ENCODE assay signal across 1 cellular context in the genomic region with DNA sequence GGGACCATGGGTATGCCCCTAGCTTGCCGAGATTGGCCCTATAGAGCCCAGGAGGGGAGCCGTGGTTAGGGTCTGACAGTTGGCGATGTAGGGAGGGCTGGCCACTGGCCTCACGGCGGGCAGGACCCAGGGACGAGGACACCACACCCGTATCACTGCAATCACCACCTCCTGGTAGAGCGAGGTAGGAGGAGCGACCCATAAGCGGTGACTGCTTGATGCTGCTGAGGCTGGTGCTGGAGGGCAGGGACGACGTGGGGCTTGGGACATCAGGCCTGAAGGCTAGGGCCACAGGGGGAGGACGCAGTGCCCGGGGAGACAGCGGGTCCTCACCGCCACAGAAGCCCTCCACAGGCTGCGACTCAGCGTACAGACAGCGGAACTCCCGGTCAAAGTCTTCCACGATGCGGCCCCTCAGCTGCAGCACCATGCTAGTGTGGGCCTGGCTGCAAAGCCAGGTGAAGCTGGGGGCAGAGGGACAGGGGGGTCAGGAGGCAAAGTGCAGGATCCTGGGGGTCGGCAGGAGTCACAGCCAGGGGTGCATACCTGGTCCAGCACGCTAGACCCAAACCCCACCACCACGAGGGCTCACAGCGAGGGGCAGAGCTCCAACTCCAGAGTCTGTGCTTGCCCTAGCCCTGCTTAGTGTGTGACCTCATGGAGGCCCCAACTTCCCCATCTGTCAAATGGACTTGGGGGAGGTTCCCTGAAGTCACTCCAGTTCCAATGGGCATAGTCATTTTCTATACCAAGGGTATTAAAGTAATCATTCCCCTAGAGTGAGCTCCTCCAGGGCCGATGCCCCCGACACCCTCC.
TF ChIP-seq lines count a peak whose summit lies in the region.

No MANE protein-coding gene starts in this region.

TF ChIP-seq in HepG2, 621 proteins besides CTCF, POLR2A, EP300 and RAD21 (continued from another document and continues in another):
- TF ChIP-seq, protein P1, sequence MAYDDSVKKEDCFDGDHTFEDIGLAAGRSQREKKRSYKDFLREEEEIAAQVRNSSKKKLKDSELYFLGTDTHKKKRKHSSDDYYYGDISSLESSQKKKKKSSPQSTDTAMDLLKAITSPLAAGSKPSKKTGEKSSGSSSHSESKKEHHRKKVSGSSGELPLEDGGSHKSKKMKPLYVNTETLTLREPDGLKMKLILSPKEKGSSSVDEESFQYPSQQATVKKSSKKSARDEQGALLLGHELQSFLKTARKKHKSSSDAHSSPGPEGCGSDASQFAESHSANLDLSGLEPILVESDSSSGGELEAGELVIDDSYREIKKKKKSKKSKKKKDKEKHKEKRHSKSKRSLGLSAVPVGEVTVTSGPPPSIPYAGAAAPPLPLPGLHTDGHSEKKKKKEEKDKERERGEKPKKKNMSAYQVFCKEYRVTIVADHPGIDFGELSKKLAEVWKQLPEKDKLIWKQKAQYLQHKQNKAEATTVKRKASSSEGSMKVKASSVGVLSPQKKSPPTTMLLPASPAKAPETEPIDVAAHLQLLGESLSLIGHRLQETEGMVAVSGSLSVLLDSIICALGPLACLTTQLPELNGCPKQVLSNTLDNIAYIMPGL (CRISPR knock-in tag; IDR thresholded peaks at IDR 0.05; ENCODE audit: borderline replicate concordance in 1 of 2, low read depth in 1 of 2): 0 out of 4 replicates have a peak, but pooled peaks of 1 of the 2 experiments have one; percentile 24
- TF ChIP-seq, protein P2, sequence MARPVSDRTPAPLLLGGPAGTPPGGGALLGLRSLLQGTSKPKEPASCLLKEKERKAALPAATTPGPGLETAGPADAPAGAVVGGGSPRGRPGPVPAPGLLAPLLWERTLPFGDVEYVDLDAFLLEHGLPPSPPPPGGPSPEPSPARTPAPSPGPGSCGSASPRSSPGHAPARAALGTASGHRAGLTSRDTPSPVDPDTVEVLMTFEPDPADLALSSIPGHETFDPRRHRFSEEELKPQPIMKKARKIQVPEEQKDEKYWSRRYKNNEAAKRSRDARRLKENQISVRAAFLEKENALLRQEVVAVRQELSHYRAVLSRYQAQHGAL (CRISPR knock-in tag; IDR thresholded peaks at IDR 0.05; ENCODE audit: not compliant biosample characterization): no peak
- TF ChIP-seq, protein P3, sequence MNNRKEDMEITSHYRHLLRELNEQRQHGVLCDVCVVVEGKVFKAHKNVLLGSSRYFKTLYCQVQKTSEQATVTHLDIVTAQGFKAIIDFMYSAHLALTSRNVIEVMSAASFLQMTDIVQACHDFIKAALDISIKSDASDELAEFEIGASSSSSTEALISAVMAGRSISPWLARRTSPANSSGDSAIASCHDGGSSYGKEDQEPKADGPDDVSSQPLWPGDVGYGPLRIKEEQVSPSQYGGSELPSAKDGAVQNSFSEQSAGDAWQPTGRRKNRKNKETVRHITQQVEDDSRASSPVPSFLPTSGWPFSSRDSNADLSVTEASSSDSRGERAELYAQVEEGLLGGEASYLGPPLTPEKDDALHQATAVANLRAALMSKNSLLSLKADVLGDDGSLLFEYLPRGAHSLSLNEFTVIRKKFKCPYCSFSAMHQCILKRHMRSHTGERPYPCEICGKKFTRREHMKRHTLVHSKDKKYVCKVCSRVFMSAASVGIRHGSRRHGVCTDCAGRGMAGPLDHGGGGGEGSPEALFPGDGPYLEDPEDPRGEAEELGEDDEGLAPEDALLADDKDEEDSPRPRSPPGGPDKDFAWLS (CRISPR knock-in tag; IDR thresholded peaks at IDR 0.05; ENCODE audit: borderline replicate concordance): no peak
- TF ChIP-seq ESRRA (CRISPR knock-in tag; IDR thresholded peaks at IDR 0.05; ENCODE audit: low read depth) (peak; percentile 62; the same call in 1 of the 2 replicates), RELA (CRISPR knock-in tag; IDR thresholded peaks at IDR 0.05) (peak; percentile 23; the same call in 1 of the 2 replicates), NFIB (CRISPR knock-in tag; IDR thresholded peaks at IDR 0.05; ENCODE audit: borderline replicate concordance) (no peak), ZFP37 (CRISPR knock-in tag; IDR thresholded peaks at IDR 0.05; ENCODE audit: borderline replicate concordance) (no peak), CEBPB (IDR thresholded peaks at IDR 0.05; ENCODE audit: borderline replicate concordance, low read depth, low read length) (no peak), ZNF549 (CRISPR knock-in tag; IDR thresholded peaks at IDR 0.05) (no peak), FOXJ3 (CRISPR knock-in tag; IDR thresholded peaks at IDR 0.05; ENCODE audit: borderline replicate concordance) (no peak), RFX1 (IDR thresholded peaks at IDR 0.05) (no peak), ZFP41 (CRISPR knock-in tag; IDR thresholded peaks at IDR 0.05; ENCODE audit: borderline replicate concordance) (no peak), SAP130 (CRISPR knock-in tag; IDR thresholded peaks at IDR 0.05; ENCODE audit: low read depth) (peak; percentile 29; the same call in 1 of the 2 replicates), REL (CRISPR knock-in tag; conservative IDR thresholded peaks at IDR 0.05) (no peak), ZNF567 (CRISPR knock-in tag; IDR thresholded peaks at IDR 0.05; ENCODE audit: borderline replicate concordance) (no peak), FOXK1 (CRISPR knock-in tag; IDR thresholded peaks at IDR 0.05; ENCODE audit: borderline replicate concordance, low read depth) (no peak), HES4 (CRISPR knock-in tag; IDR thresholded peaks at IDR 0.05; ENCODE audit: borderline replicate concordance) (no peak; the same call in 1 of the 2 replicates), ZC3H13 (CRISPR knock-in tag; IDR thresholded peaks at IDR 0.05) (no peak; the same call in 1 of the 2 replicates), ZNF562 (CRISPR knock-in tag; IDR thresholded peaks at IDR 0.05; ENCODE audit: borderline replicate concordance) (no peak), HNRNPLL (IDR thresholded peaks at IDR 0.05; ENCODE audit: low read depth, low read length, poor library complexity, severe bottlenecking) (peak; percentile 66), RXRB (CRISPR knock-in tag; IDR thresholded peaks at IDR 0.05; ENCODE audit: borderline replicate concordance) (no peak), ZNF30 (CRISPR knock-in tag; IDR thresholded peaks at IDR 0.05) (no peak), KDM5B (CRISPR knock-in tag; IDR thresholded peaks at IDR 0.05; ENCODE audit: borderline replicate concordance) (peak; percentile 45; the same call in 1 of the 2 replicates), SRSF9 (IDR thresholded peaks at IDR 0.05; ENCODE audit: borderline replicate concordance, insufficient read depth, low read depth, low read length, poor library complexity, severe bottlenecking) (no peak), REPIN1 (CRISPR knock-in tag; IDR thresholded peaks at IDR 0.05; ENCODE audit: borderline replicate concordance, low read depth) (no peak)
- TF ChIP-seq, protein P4, sequence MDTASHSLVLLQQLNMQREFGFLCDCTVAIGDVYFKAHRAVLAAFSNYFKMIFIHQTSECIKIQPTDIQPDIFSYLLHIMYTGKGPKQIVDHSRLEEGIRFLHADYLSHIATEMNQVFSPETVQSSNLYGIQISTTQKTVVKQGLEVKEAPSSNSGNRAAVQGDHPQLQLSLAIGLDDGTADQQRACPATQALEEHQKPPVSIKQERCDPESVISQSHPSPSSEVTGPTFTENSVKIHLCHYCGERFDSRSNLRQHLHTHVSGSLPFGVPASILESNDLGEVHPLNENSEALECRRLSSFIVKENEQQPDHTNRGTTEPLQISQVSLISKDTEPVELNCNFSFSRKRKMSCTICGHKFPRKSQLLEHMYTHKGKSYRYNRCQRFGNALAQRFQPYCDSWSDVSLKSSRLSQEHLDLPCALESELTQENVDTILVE (CRISPR knock-in tag; IDR thresholded peaks at IDR 0.05): no peak
- TF ChIP-seq, protein P5, sequence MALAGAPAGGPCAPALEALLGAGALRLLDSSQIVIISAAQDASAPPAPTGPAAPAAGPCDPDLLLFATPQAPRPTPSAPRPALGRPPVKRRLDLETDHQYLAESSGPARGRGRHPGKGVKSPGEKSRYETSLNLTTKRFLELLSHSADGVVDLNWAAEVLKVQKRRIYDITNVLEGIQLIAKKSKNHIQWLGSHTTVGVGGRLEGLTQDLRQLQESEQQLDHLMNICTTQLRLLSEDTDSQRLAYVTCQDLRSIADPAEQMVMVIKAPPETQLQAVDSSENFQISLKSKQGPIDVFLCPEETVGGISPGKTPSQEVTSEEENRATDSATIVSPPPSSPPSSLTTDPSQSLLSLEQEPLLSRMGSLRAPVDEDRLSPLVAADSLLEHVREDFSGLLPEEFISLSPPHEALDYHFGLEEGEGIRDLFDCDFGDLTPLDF (CRISPR knock-in tag; IDR thresholded peaks at IDR 0.05): no peak
- TF ChIP-seq, protein P6, sequence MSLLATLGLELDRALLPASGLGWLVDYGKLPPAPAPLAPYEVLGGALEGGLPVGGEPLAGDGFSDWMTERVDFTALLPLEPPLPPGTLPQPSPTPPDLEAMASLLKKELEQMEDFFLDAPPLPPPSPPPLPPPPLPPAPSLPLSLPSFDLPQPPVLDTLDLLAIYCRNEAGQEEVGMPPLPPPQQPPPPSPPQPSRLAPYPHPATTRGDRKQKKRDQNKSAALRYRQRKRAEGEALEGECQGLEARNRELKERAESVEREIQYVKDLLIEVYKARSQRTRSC (CRISPR knock-in tag; IDR thresholded peaks at IDR 0.05; ENCODE audit: low read depth): 0 out of 2 replicates have a peak, but pooled peaks have one; percentile 60
- TF ChIP-seq, protein P7, sequence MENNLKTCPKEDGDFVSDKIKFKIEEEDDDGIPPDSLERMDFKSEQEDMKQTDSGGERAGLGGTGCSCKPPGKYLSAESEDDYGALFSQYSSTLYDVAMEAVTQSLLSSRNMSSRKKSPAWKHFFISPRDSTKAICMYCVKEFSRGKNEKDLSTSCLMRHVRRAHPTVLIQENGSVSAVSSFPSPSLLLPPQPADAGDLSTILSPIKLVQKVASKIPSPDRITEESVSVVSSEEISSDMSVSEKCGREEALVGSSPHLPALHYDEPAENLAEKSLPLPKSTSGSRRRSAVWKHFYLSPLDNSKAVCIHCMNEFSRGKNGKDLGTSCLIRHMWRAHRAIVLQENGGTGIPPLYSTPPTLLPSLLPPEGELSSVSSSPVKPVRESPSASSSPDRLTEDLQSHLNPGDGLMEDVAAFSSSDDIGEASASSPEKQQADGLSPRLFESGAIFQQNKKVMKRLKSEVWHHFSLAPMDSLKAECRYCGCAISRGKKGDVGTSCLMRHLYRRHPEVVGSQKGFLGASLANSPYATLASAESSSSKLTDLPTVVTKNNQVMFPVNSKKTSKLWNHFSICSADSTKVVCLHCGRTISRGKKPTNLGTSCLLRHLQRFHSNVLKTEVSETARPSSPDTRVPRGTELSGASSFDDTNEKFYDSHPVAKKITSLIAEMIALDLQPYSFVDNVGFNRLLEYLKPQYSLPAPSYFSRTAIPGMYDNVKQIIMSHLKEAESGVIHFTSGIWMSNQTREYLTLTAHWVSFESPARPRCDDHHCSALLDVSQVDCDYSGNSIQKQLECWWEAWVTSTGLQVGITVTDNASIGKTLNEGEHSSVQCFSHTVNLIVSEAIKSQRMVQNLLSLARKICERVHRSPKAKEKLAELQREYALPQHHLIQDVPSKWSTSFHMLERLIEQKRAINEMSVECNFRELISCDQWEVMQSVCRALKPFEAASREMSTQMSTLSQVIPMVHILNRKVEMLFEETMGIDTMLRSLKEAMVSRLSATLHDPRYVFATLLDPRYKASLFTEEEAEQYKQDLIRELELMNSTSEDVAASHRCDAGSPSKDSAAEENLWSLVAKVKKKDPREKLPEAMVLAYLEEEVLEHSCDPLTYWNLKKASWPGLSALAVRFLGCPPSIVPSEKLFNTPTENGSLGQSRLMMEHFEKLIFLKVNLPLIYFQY (CRISPR knock-in tag; IDR thresholded peaks at IDR 0.05; ENCODE audit: borderline replicate concordance): no peak
- TF ChIP-seq, protein P8, sequence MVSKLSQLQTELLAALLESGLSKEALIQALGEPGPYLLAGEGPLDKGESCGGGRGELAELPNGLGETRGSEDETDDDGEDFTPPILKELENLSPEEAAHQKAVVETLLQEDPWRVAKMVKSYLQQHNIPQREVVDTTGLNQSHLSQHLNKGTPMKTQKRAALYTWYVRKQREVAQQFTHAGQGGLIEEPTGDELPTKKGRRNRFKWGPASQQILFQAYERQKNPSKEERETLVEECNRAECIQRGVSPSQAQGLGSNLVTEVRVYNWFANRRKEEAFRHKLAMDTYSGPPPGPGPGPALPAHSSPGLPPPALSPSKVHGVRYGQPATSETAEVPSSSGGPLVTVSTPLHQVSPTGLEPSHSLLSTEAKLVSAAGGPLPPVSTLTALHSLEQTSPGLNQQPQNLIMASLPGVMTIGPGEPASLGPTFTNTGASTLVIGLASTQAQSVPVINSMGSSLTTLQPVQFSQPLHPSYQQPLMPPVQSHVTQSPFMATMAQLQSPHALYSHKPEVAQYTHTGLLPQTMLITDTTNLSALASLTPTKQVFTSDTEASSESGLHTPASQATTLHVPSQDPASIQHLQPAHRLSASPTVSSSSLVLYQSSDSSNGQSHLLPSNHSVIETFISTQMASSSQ (IDR thresholded peaks at IDR 0.05; ENCODE audit: low read depth): no peak
- TF ChIP-seq, protein P8 (CRISPR knock-in tag; IDR thresholded peaks at IDR 0.05; ENCODE audit: borderline replicate concordance): peak; percentile 52; the same call in 1 of the 2 replicates
- TF ChIP-seq, protein P9, sequence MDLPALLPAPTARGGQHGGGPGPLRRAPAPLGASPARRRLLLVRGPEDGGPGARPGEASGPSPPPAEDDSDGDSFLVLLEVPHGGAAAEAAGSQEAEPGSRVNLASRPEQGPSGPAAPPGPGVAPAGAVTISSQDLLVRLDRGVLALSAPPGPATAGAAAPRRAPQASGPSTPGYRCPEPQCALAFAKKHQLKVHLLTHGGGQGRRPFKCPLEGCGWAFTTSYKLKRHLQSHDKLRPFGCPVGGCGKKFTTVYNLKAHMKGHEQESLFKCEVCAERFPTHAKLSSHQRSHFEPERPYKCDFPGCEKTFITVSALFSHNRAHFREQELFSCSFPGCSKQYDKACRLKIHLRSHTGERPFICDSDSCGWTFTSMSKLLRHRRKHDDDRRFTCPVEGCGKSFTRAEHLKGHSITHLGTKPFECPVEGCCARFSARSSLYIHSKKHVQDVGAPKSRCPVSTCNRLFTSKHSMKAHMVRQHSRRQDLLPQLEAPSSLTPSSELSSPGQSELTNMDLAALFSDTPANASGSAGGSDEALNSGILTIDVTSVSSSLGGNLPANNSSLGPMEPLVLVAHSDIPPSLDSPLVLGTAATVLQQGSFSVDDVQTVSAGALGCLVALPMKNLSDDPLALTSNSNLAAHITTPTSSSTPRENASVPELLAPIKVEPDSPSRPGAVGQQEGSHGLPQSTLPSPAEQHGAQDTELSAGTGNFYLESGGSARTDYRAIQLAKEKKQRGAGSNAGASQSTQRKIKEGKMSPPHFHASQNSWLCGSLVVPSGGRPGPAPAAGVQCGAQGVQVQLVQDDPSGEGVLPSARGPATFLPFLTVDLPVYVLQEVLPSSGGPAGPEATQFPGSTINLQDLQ (CRISPR knock-in tag; IDR thresholded peaks at IDR 0.05): no peak
